In genomic region chr7:9302436-9302835, GRCh38 we compare ENCODE assay signal across 5 cellular contexts.
"Had no signal": no experiment of that assay in that cellular context is flagged by ENCODE, and none has a peak within 500 bp of the region (broad histone marks: within the 10 kb centered on the region; RNA-seq: fewer than 3 reads in every experiment).

No MANE protein-coding gene starts in this region.

- DNase-seq: IMR-90, KBM-7, KG1 had no signal

- H3K4me3 ChIP-seq: K562 had no signal

- H3K27ac ChIP-seq: HL-60 had no signal
